8 cellular contexts compared by ENCODE assay signal in genomic region chr11:29293825-29294224, GRCh38.
DNase-seq lines count a peak whose midpoint lies in the region; ATAC-seq and TF ChIP-seq lines count a peak whose summit lies in the region.
"Had no signal": no experiment of that assay in that cellular context is flagged by ENCODE, and none has a peak within 500 bp of the region (broad histone marks: within the 10 kb centered on the region; RNA-seq: fewer than 3 reads in every experiment).

No MANE protein-coding gene starts in this region.

- peaks cover 6% of the 10 kb centered on the region for H3K9me3 Mint-ChIP-seq in activated T-helper 17 cell treated with anti-CD3 and anti-CD28 coated beads, Interleukin-2, amount 50 U/mL, for 72 hours
- peaks cover 12% of the 10 kb centered on the region for H3K9me3 Mint-ChIP-seq in T-helper 2 cell treated with Interferon-gamma antibody and Interleukin-4, amounts not matched to agents 5 μg/mL and 100 μg/mL, for 36 hours

- H3K27me3 Mint-ChIP-seq in activated T-helper 17 cell treated with anti-CD3 and anti-CD28 coated beads, Interleukin-2, amount 50 U/mL, for 72 hours: no peaks in the 10 kb centered on the region
- H3K27me3 Mint-ChIP-seq in T-helper 2 cell treated with Interferon-gamma antibody and Interleukin-4, amounts not matched to agents 5 μg/mL and 100 μg/mL, for 36 hours (ENCODE audit: low read depth): no peaks in the 10 kb centered on the region

- intact Hi-C loops in left lung (cut with DNase I): no loop called here

- H3K4me3 ChIP-seq in left lung: no peak overlapping the region

- H3K27ac ChIP-seq in left lung: no peak overlapping the region

- no peak for TF ChIP-seq CTCF in left lung (IDR thresholded peaks at IDR 0.05)

- H3K4me1 ChIP-seq in left lung: no peaks in the 10 kb centered on the region

- H3K4me3 Mint-ChIP-seq in activated T-helper 17 cell treated with anti-CD3 and anti-CD28 coated beads, Interleukin-2, amount 50 U/mL, for 72 hours: no peak overlapping the region
- H3K4me3 Mint-ChIP-seq in T-helper 2 cell treated with Interferon-gamma antibody and Interleukin-4, amounts not matched to agents 5 μg/mL and 100 μg/mL, for 36 hours: no peak overlapping the region

- ATAC-seq in GM19324 (IDR thresholded peaks at IDR 0.05; ENCODE audit: low FRiP score, unreplicated experiment) (peak; percentile 94), HG03039 (IDR thresholded peaks at IDR 0.05; ENCODE audit: unreplicated experiment) (peak; percentile 77), left lung (no peak)
- ATAC-seq in activated T-helper 17 cell treated with anti-CD3 and anti-CD28 coated beads, Interleukin-2, amount 50 U/mL, for 72 hours (replicated peaks): peak; percentile 21
- ATAC-seq: esophagus mucosa had no signal

- no peaks in the 10 kb centered on the region for H3K27me3 ChIP-seq in left lung

- no peaks in the 10 kb centered on the region for H3K4me1 Mint-ChIP-seq in activated T-helper 17 cell treated with anti-CD3 and anti-CD28 coated beads, Interleukin-2, amount 50 U/mL, for 72 hours
- no peaks in the 10 kb centered on the region for H3K4me1 Mint-ChIP-seq in T-helper 2 cell treated with Interferon-gamma antibody and Interleukin-4, amounts not matched to agents 5 μg/mL and 100 μg/mL, for 36 hours (ENCODE audit: low read depth)

- H3K36me3 ChIP-seq in left lung: no peaks in the 10 kb centered on the region

- peak; percentile 26 for DNase-seq in stromal cell of bone marrow (ENCODE audit: low read depth)
- no peak for DNase-seq in activated CD4-positive, alpha-beta T cell treated with anti-CD3 and anti-CD28 coated beads, Interleukin-2, amount 50 U/mL, for 1 hour
- no peak for DNase-seq in left lung
- no peak for DNase-seq in T-helper 2 cell treated with Interferon-gamma antibody and Interleukin-4, amounts not matched to agents 5 μg/mL and 100 μg/mL, for 36 hours (ENCODE audit: low spot score)

- H3K27ac Mint-ChIP-seq in activated T-helper 17 cell treated with anti-CD3 and anti-CD28 coated beads, Interleukin-2, amount 50 U/mL, for 72 hours: no peak overlapping the region
- no peak overlapping the region for H3K27ac Mint-ChIP-seq in T-helper 2 cell treated with Interferon-gamma antibody and Interleukin-4, amounts not matched to agents 5 μg/mL and 100 μg/mL, for 36 hours

- H3K9me3 ChIP-seq in left lung: no peaks in the 10 kb centered on the region

- H3K36me3 Mint-ChIP-seq in activated T-helper 17 cell treated with anti-CD3 and anti-CD28 coated beads, Interleukin-2, amount 50 U/mL, for 72 hours (ENCODE audit: low read depth): no peaks in the 10 kb centered on the region
- H3K36me3 Mint-ChIP-seq in T-helper 2 cell treated with Interferon-gamma antibody and Interleukin-4, amounts not matched to agents 5 μg/mL and 100 μg/mL, for 36 hours (ENCODE audit: low read depth): no peaks in the 10 kb centered on the region
